13 cellular contexts compared by ENCODE assay signal in genomic region chr20:58647814-58648501, GRCh38. TPM values are rescaled to one million over a fixed set of nuclear protein-coding genes. Genes with fewer than 3 reads are reported as not detected.
DNase-seq lines count a peak whose midpoint lies in the region; ATAC-seq and TF ChIP-seq lines count a peak whose summit lies in the region.
"Had no signal": no experiment of that assay in that cellular context is flagged by ENCODE, and none has a peak within 500 bp of the region (broad histone marks: within the 10 kb centered on the region; RNA-seq: fewer than 3 reads in every experiment).

No MANE protein-coding gene starts in this region.

- H3K4me3 ChIP-seq in right atrium auricular region (no peak overlapping the region), osteoblast (ENCODE audit: insufficient read depth, low read length) (no peak overlapping the region), MM.1S (ENCODE audit: low read length) (no peak overlapping the region)
- H3K4me3 ChIP-seq: left ventricle myocardium inferior had no signal

- H4K20me1 ChIP-seq in osteoblast (ENCODE audit: insufficient read depth, low read length): peaks cover 2% of the 10 kb centered on the region
- no peaks in the 10 kb centered on the region for H4K20me1 ChIP-seq in MM.1S (ENCODE audit: insufficient read depth, low read length)

- H3K4me2 ChIP-seq in osteoblast (ENCODE audit: insufficient read depth, low read length) (peak overlapping the region; percentile 20), MM.1S (ENCODE audit: low read depth, low read length) (no peak overlapping the region)

- no peak overlapping the region for H3K27ac ChIP-seq in right atrium auricular region
- H3K27ac ChIP-seq in osteoblast (ENCODE audit: low read depth, low read length): peak overlapping the region; percentile 33
- no peak overlapping the region for H3K27ac ChIP-seq in MM.1S (ENCODE audit: low read length)
- H3K27ac ChIP-seq: left ventricle myocardium inferior, neutrophil had no signal

- H3K9me3 Mint-ChIP-seq in glutamatergic neuron (ENCODE audit: unreplicated experiment): peaks cover 8% of the 10 kb centered on the region
- H3K9me3 Mint-ChIP-seq: stimulated activated naive CD8-positive, alpha-beta T cell treated with anti-CD3 and anti-CD28 coated beads, Interleukin-15, Interleukin-2, amounts not matched to agents 100 ng/mL and 50 ng/mL, for 24 hours had no signal

- intact Hi-C loops in left ventricle myocardium superior (cut with micrococcal nuclease): no loop called here

- no peak overlapping the region for H3K27ac Mint-ChIP-seq in glutamatergic neuron (ENCODE audit: unreplicated experiment)

- H3K4me3 Mint-ChIP-seq in glutamatergic neuron (ENCODE audit: unreplicated experiment): no peak overlapping the region

- TF ChIP-seq CTCF in right atrium auricular region (IDR thresholded peaks at IDR 0.05): no peak
- no peak for TF ChIP-seq CTCF in osteoblast (IDR thresholded peaks at IDR 0.05; ENCODE audit: extremely low read depth, low read depth, low read length)
- TF ChIP-seq CTCF in glutamatergic neuron (IDR thresholded peaks at IDR 0.05; ENCODE audit: partially characterized antibody, unreplicated experiment): no peak
- no peak for TF ChIP-seq CTCF in MM.1S (IDR thresholded peaks at IDR 0.05; ENCODE audit: low read length)

- peaks cover 6% of the 10 kb centered on the region for H3K27me3 Mint-ChIP-seq in glutamatergic neuron (ENCODE audit: unreplicated experiment)
- H3K27me3 Mint-ChIP-seq: stimulated activated naive CD8-positive, alpha-beta T cell treated with anti-CD3 and anti-CD28 coated beads, Interleukin-15, Interleukin-2, amounts not matched to agents 100 ng/mL and 50 ng/mL, for 24 hours had no signal

- no peaks in the 10 kb centered on the region for H3K36me3 Mint-ChIP-seq in glutamatergic neuron (ENCODE audit: unreplicated experiment)

- no peaks in the 10 kb centered on the region for H3K9me2 ChIP-seq in MM.1S (replicated peaks; ENCODE audit: insufficient read depth, low read length)

- ATAC-seq in left ventricle myocardium superior: no peak
- no peak for ATAC-seq in GM21786 (IDR thresholded peaks at IDR 0.05; ENCODE audit: unreplicated experiment)

- peaks cover 11% of the 10 kb centered on the region; the same call in 1 of the 2 replicates for H3F3A ChIP-seq in MM.1S (ENCODE audit: insufficient read depth, low read length)

- H3K9me3 ChIP-seq in right atrium auricular region (no peaks in the 10 kb centered on the region), osteoblast (ENCODE audit: low read depth, low read length) (no peaks in the 10 kb centered on the region), MM.1S (replicated peaks; ENCODE audit: insufficient read depth, low read length) (no peaks in the 10 kb centered on the region)
- H3K9me3 ChIP-seq: left ventricle myocardium inferior, neutrophil had no signal

- H3K4me1 ChIP-seq in right atrium auricular region (peaks cover 0 to 15% of the 10 kb centered on the region in 2 donors), osteoblast (ENCODE audit: insufficient read depth, low read length) (peaks cover 24% of the 10 kb centered on the region), MM.1S (ENCODE audit: low read length) (peaks cover 3% of the 10 kb centered on the region; the same call in 1 of the 2 replicates)

- peak; percentile 57 for DNase-seq in right atrium auricular region (ENCODE audit: low spot score)
- DNase-seq in left ventricle myocardium superior: no peak
- peak; percentile 77 for DNase-seq in dermis blood vessel endothelial cell
- DNase-seq in osteoblast (ENCODE audit: insufficient read length, low spot score, missing footprints): peak; percentile 99
- DNase-seq in glutamatergic neuron: no peak
- DNase-seq in MM.1S: no peak
- DNase-seq in activated T-cell treated with anti-CD3 and anti-CD28 coated beads, Interleukin-2, amount 50 U/mL, for 1 hour: no peak
- DNase-seq: left ventricle myocardium inferior; NCI-H2081; stimulated activated CD4-positive, alpha-beta T cell treated with anti-CD3 and anti-CD28 coated beads, Interleukin-4, amount 100 ng/mL, for 1 hour had no signal

- peaks cover 9% of the 10 kb centered on the region for H3K4me1 Mint-ChIP-seq in glutamatergic neuron (ENCODE audit: low read depth, unreplicated experiment)

- no peak overlapping the region for H3K9ac ChIP-seq in MM.1S (ENCODE audit: low read length)

- H3K36me3 ChIP-seq in right atrium auricular region: no peaks in the 10 kb centered on the region
- no peaks in the 10 kb centered on the region for H3K36me3 ChIP-seq in osteoblast (ENCODE audit: insufficient read depth, low read length)
- no peaks in the 10 kb centered on the region for H3K36me3 ChIP-seq in MM.1S (replicated peaks; ENCODE audit: insufficient read depth, low read length)
- H3K36me3 ChIP-seq: left ventricle myocardium inferior, neutrophil had no signal

- H3K79me2 ChIP-seq in osteoblast (ENCODE audit: insufficient read depth, low read length) (peaks cover 19% of the 10 kb centered on the region), MM.1S (ENCODE audit: low read length) (peaks cover 17% of the 10 kb centered on the region)

- H3K27me3 ChIP-seq in right atrium auricular region (no peaks in the 10 kb centered on the region), osteoblast (ENCODE audit: insufficient read depth, low read length) (no peaks in the 10 kb centered on the region), MM.1S (replicated peaks; ENCODE audit: insufficient read depth, low read length) (peaks cover 46% of the 10 kb centered on the region)

- H2AFZ ChIP-seq in osteoblast (ENCODE audit: low read length): no peak overlapping the region
- no peak overlapping the region for H2AFZ ChIP-seq in MM.1S (ENCODE audit: low read length)

RNA-seq across cellular contexts. Expression of gene STX16, which starts 3.1 kb away (rescaled TPM):
- 10 to 100 TPM; 20.9 to 26.1 TPM for total RNA-seq in right atrium auricular region
- total RNA-seq in left ventricle myocardium superior: 24.8 TPM
- total RNA-seq in dermis blood vessel endothelial cell: 36.4 and 53.5 TPM in 2 replicates
- total RNA-seq in osteoblast: 24.2 and 28.6 TPM in 2 replicates
- total RNA-seq in glutamatergic neuron (ENCODE audit: unreplicated experiment): 71.2 TPM

RNA-seq across cellular contexts. Expression of gene NPEPL1, which starts 44.6 kb away (rescaled TPM):
- total RNA-seq in right atrium auricular region (10 to 100 TPM; 12.2 to 14.1 TPM), left ventricle myocardium superior (26.4 TPM), dermis blood vessel endothelial cell (20.6 and 28.8 TPM in 2 replicates), osteoblast (26.8 and 29.7 TPM in 2 replicates), glutamatergic neuron (ENCODE audit: unreplicated experiment) (43.2 TPM)

Comparison
In these comparisons a context has a peak if more than half of its experiments do, and no peak if none do; other contexts are left out.
1. DNase-seq: peak in right atrium auricular region (single experiment), dermis blood vessel endothelial cell (single experiment) and osteoblast (single experiment); none in left ventricle myocardium superior (single experiment), glutamatergic neuron (single experiment), MM.1S (single experiment) and activated T-cell treated with anti-CD3 and anti-CD28 coated beads, Interleukin-2, amount 50 U/mL, for 1 hour (single experiment).